ENCODE assay signal across 22 cellular contexts in genomic region chr1:87052400-87052799, GRCh38.
DNase-seq lines count a peak whose midpoint lies in the region; ATAC-seq and TF ChIP-seq lines count a peak whose summit lies in the region.
"Had no signal": no experiment of that assay in that cellular context is flagged by ENCODE, and none has a peak within 500 bp of the region (broad histone marks: within the 10 kb centered on the region; RNA-seq: fewer than 3 reads in every experiment).

No MANE protein-coding gene starts in this region.

- TSS peak; percentile 69 for BruUV-seq in OCI-LY7 (replicated peaks; lab: Mats Ljungman, UMichigan)

- CTCF ChIA-PET in OCI-LY7 (lab: Charles Lee; ENCODE audit: unreplicated experiment) = no interaction called here

- intact Hi-C loops in OCI-LY7 (cut with micrococcal nuclease; ENCODE audit: unreplicated experiment) = loop anchor here (2.0 to 10.0 kb wide), 4 partner anchors 30 to 278 kb away; partner anchors contain the start of genes HS2ST1 and SELENOF

- TF ChIP-seq CTCF in DOHH2 (IDR thresholded peaks at IDR 0.05; ENCODE audit: low read depth, low read length, poor library complexity, severe bottlenecking) (no peak), OCI-LY7 (conservative IDR thresholded peaks at IDR 0.05; ENCODE audit: low read length) (no peak), GM20000 (IDR thresholded peaks at IDR 0.05; ENCODE audit: extremely low read depth, missing control alignments) (no peak)

- H3F3A ChIP-seq in DOHH2 (ENCODE audit: control insufficient read depth, insufficient read depth) = peaks cover 54% of the 10 kb centered on the region

- H3K4me2 ChIP-seq in DOHH2 (ENCODE audit: low read length) (peak overlapping the region; percentile 94), OCI-LY7 (ENCODE audit: low read length) (peak overlapping the region; percentile 89)

- H3K4me3 ChIP-seq in DOHH2 (ENCODE audit: low read length) (peak overlapping the region; percentile 71), OCI-LY7 (ENCODE audit: low read depth, low read length, poor library complexity, severe bottlenecking) (peak overlapping the region; percentile 57)
- H3K4me3 ChIP-seq: MG63 had no signal

- DNase-seq in OCI-LY7 (ENCODE audit: low spot score) (peak; percentile 71), GM03348 (ENCODE audit: low spot score) (no peak), SHP77 (lab: John Stamatoyannopoulos, UW) (no peak), GM20000 (ENCODE audit: low spot score) (no peak)
- DNase-seq: BE2C; Caco-2; CD4-positive, CD25-positive, alpha-beta regulatory T cell; GDM1; H7; HFFc6; IMR-90; MG63; NCI-H1105 treated with DMSO at 0.1 percent for 48 hours; NCI-H1694; NCI-H510A; NCI-H748 treated with DMSO at 0.1 percent for 48 hours; PC-3 had no signal

- H3K9me3 ChIP-seq in DOHH2 (ENCODE audit: control insufficient read depth, insufficient read depth, low read length) = peaks cover 11% of the 10 kb centered on the region
- peaks cover 36% of the 10 kb centered on the region for H3K9me3 ChIP-seq in OCI-LY7 (ENCODE audit: low read length)
- H3K9me3 ChIP-seq: BE2C, MG63 had no signal

- H3K4me1 ChIP-seq in DOHH2 (ENCODE audit: control insufficient read depth, low read length) (peaks cover 93% of the 10 kb centered on the region), OCI-LY7 (ENCODE audit: insufficient read depth, low read length, poor library complexity, severe bottlenecking) (peaks cover 86% of the 10 kb centered on the region)
- H3K4me1 ChIP-seq: BE2C, Caco-2 had no signal

- peaks cover 93% of the 10 kb centered on the region for H3K79me2 ChIP-seq in DOHH2 (ENCODE audit: control insufficient read depth, low read length)
- peaks cover 96% of the 10 kb centered on the region for H3K79me2 ChIP-seq in OCI-LY7 (ENCODE audit: insufficient read depth, low read depth, low read length)

- H2AFZ ChIP-seq in OCI-LY7 (ENCODE audit: low read length) = no peak overlapping the region

- H4K20me1 ChIP-seq in DOHH2 (ENCODE audit: control insufficient read depth, insufficient read depth, low read depth, low read length) = no peaks in the 10 kb centered on the region
- no peaks in the 10 kb centered on the region for H4K20me1 ChIP-seq in OCI-LY7 (ENCODE audit: insufficient read depth, low read length)

- peaks cover 51% of the 10 kb centered on the region for H3K36me3 ChIP-seq in DOHH2 (ENCODE audit: control insufficient read depth, low read length)
- H3K36me3 ChIP-seq in OCI-LY7 (ENCODE audit: insufficient read depth, low read length) = peaks cover 52% of the 10 kb centered on the region
- H3K36me3 ChIP-seq: BE2C, MG63 had no signal

- H3K27ac ChIP-seq in DOHH2 (ENCODE audit: low read depth, low read length) (peak overlapping the region; percentile 99), OCI-LY7 (ENCODE audit: low read depth, low read length, poor library complexity, severe bottlenecking) (peak overlapping the region; percentile 98)
- H3K27ac ChIP-seq: RWPE1 had no signal

- H3K9me2 ChIP-seq in DOHH2 (replicated peaks; ENCODE audit: control insufficient read depth, low read length) (no peaks in the 10 kb centered on the region), OCI-LY7 (ENCODE audit: insufficient read depth, low read length) (no peaks in the 10 kb centered on the region)

- POLR2A ChIA-PET in OCI-LY7 (lab: Charles Lee) = interaction anchor here (0.6 to 4.7 kb wide), 8 partner anchors 7 to 272 kb away, joined by 3 to 29 read pairs (median 8); partner anchors contain the start of genes HS2ST1 and SELENOF

- ATAC-seq in GM18868 (IDR thresholded peaks at IDR 0.05; ENCODE audit: unreplicated experiment) = peak; percentile 39
- ATAC-seq in HG02759 (IDR thresholded peaks at IDR 0.05; ENCODE audit: unreplicated experiment) = peak; percentile 7
- no peak for ATAC-seq in GM19463 (IDR thresholded peaks at IDR 0.05; ENCODE audit: unreplicated experiment)
- ATAC-seq: PC-3 had no signal

- no peaks in the 10 kb centered on the region for H3K27me3 ChIP-seq in DOHH2 (ENCODE audit: control insufficient read depth, low read length)
- H3K27me3 ChIP-seq: BE2C, MG63 had no signal
